Comparison of ENCODE assay signal across 8 cellular contexts in genomic region chr3:105366302-105367062, GRCh38. TPM values are rescaled to one million over a fixed set of nuclear protein-coding genes. Genes with fewer than 3 reads are reported as not detected.
DNase-seq lines count a peak whose midpoint lies in the region; ATAC-seq, FAIRE-seq and TF ChIP-seq lines count a peak whose summit lies in the region.

Gene ALCAM (plus strand): TSS chr3:105366909.

- peak; percentile 54 for ATAC-seq in HG02763 (IDR thresholded peaks at IDR 0.05; ENCODE audit: unreplicated experiment)
- peak; percentile 90 to 98 (median 94) for ATAC-seq in heart right ventricle
- ATAC-seq in upper lobe of right lung, result peak; percentile 92

- peak; percentile 70 for TF ChIP-seq POLR2A in GM12892 (IDR thresholded peaks at IDR 0.05; ENCODE audit: low read depth, low read length)
- peak; percentile 80 to 92 for TF ChIP-seq POLR2A in adrenal gland (IDR thresholded peaks at IDR 0.05)

- H3K9me3 ChIP-seq in adrenal gland (replicated peaks in 1 of 3) (no peaks in the 10 kb centered on the region), heart right ventricle (no peaks in the 10 kb centered on the region), upper lobe of right lung (no peaks in the 10 kb centered on the region)

- H3K36me3 ChIP-seq in adrenal gland (replicated peaks in 1 of 2) (no peaks in the 10 kb centered on the region), heart right ventricle (no peaks in the 10 kb centered on the region), upper lobe of right lung (no peaks in the 10 kb centered on the region)

- intact Hi-C loops in adrenal gland (cut with DNase I) (no loop called here), heart right ventricle (cut with DNase I) (loop anchor here in 6 of 10 donors (5.0 to 10.0 kb wide), 6 partner anchors 151 to 1094 kb away; no protein-coding TSS in a partner anchor), posterior cingulate gyrus (cut with DNase I) (loop anchor here (1.0 to 10.0 kb wide), 7 partner anchors 82 to 1262 kb away; partner anchors contain the start of gene CBLB), upper lobe of right lung (cut with DNase I) (no loop called here)

- H3K27me3 ChIP-seq in adrenal gland, result no peaks in the 10 kb centered on the region
- H3K27me3 ChIP-seq in heart right ventricle, result peaks cover 0 to 6% (median 0%) of the 10 kb centered on the region in 7 donors
- H3K27me3 ChIP-seq in upper lobe of right lung, result no peaks in the 10 kb centered on the region

- TF ChIP-seq CTCF in adrenal gland (IDR thresholded peaks at IDR 0.05), result peak; percentile 32 to 83 (median 66)
- TF ChIP-seq CTCF in heart right ventricle (IDR thresholded peaks at IDR 0.05), result peak in 6 of 9 donors; percentile 38 to 63 (median 53)
- TF ChIP-seq CTCF in upper lobe of right lung (IDR thresholded peaks at IDR 0.05), result peak; percentile 44

- H3K4me1 ChIP-seq in adrenal gland (replicated peaks in 1 of 2) (peaks cover 9 to 15% of the 10 kb centered on the region in 2 donors), heart right ventricle (peaks cover 0 to 47% (median 34%) of the 10 kb centered on the region in 9 donors), upper lobe of right lung (peaks cover 8% of the 10 kb centered on the region)

- H3K4me3 ChIP-seq in adrenal gland (peak within 1 kb of the TSS in 3 of 4 donors; percentile 54 to 83 (median 68)), heart right ventricle (peak within 1 kb of the TSS; percentile 36 to 77 (median 62)), upper lobe of right lung (peak within 1 kb of the TSS; percentile 59)

- DNase-seq in GM12892 (ENCODE audit: insufficient read length) (peak; percentile 48), NCI-H128 (lab: John Stamatoyannopoulos, UW; ENCODE audit: unreplicated experiment) (peak; percentile 89), T follicular helper cell (ENCODE audit: low read depth) (peak; percentile 70), adrenal gland (peak; percentile 95 to 98 (median 96)), heart right ventricle (peak; percentile 81 to 87), posterior cingulate gyrus (peak; percentile 93 to 99 (median 96)), upper lobe of right lung (peak; percentile 99)

- WGBS in adrenal gland, 4 donors, result 0% methylated on average over 29 to 48 of the region's 48 CpGs
- 0 to 1% methylated on average over 45 to 48 of the region's 48 CpGs for WGBS in heart right ventricle, 2 donors

- H3K27ac ChIP-seq in adrenal gland (peak within 1 kb of the TSS in 4 of 5 donors; percentile 60 to 87 (median 86)), heart right ventricle (peak within 1 kb of the TSS in 7 of 10 donors; percentile 23 to 83 (median 45)), upper lobe of right lung (peak within 1 kb of the TSS; percentile 84)

- FAIRE-seq in GM12892 (lab: Jason Lieb, UNC), result peak; percentile 92

RNA-seq across cellular contexts. Expression of gene ALCAM, which starts in this region (rescaled TPM):
- polyA plus RNA-seq in GM12892 (2012; ENCODE audit: missing spikeins), result 29.3 TPM
- total RNA-seq in adrenal gland (10 to 100 TPM; 11.3 to 40.3 (median 23.9) TPM), heart right ventricle (10 to 100 TPM in 2 of 10 donors, 1 to 10 TPM in 8; 1.8 to 23.9 (median 3.6) TPM), upper lobe of right lung (202 TPM)
- polyA plus RNA-seq in adrenal gland (10 to 100 TPM in 2 of 3 donors, 1 to 10 TPM in 1; 9.1 to 40.9 (median 17.5) TPM), heart right ventricle (1 to 10 TPM; 1.3 to 4.3 TPM)

Comparison
In these comparisons a context has a peak if more than half of its experiments do, and no peak if none do; other contexts are left out.
1. Peak in every context shown above with its lines: DNase-seq, ATAC-seq, H3K4me3 ChIP-seq and H3K27ac ChIP-seq.
2. DNase-seq: peak in every context shown above with its lines; median percentile 99 in upper lobe of right lung; 96 in adrenal gland; 96 in posterior cingulate gyrus; 89 in NCI-H128; 84 in heart right ventricle; 70 in T follicular helper cell; 48 in GM12892.
3. intact Hi-C loops: an anchor here in heart right ventricle (5.0 to 10.0 kb wide) and posterior cingulate gyrus (1.0 to 10.0 kb wide); none called in adrenal gland and upper lobe of right lung.